Comparison of ENCODE assay signal across 8 cellular contexts in the genomic region with DNA sequence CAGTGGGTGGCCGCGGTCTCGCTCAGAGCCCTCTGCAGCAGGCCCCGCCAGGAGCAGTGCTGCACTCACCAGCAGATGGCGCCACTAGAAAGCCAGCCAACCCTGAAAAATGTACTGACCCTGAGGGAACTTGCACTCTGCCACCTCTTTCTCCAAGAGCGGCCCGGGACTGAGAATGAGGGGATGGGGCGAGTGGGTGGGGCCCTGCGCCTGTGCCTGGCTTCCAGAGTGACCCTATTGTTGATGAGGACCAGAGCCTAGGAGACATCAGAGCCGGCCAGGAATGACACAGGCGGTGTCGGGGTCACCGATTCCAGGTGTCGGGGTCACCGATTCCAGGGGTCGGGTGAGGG. TPM values are rescaled to one million over a fixed set of nuclear protein-coding genes. Genes with fewer than 3 reads are reported as not detected.
DNase-seq lines count a peak whose midpoint lies in the region; ATAC-seq, FAIRE-seq and TF ChIP-seq lines count a peak whose summit lies in the region.

No MANE protein-coding gene starts in this region.

- ATAC-seq in A549 (peak; percentile 89 to 98), HG03280 (IDR thresholded peaks at IDR 0.05; ENCODE audit: unreplicated experiment) (peak; percentile 79)
- peak; percentile 73 to 93 for ATAC-seq in naive thymus-derived CD8-positive, alpha-beta T cell

- H3K4me3 ChIP-seq in A549 (no peak overlapping the region), OCI-LY7 (ENCODE audit: low read depth, low read length, poor library complexity, severe bottlenecking) (no peak overlapping the region), esophagus muscularis mucosa (peak overlapping the region; percentile 47 to 61 (median 52))

- POLR2A ChIA-PET in A549 (lab: Yijun Ruan, JAX), result no interaction called here
- POLR2A ChIA-PET in OCI-LY7 (lab: Charles Lee), result no interaction called here
- POLR2A ChIA-PET in naive thymus-derived CD8-positive, alpha-beta T cell (lab: Charles Lee), result no interaction called here

- H3K4me1 ChIP-seq in A549 (no peaks in the 10 kb centered on the region; the same call in 2 of the 3 replicates), OCI-LY7 (ENCODE audit: insufficient read depth, low read length, poor library complexity, severe bottlenecking) (no peaks in the 10 kb centered on the region), esophagus muscularis mucosa (peaks cover 60 to 94% (median 89%) of the 10 kb centered on the region in 4 donors)

- intact Hi-C loops in OCI-LY7 (cut with micrococcal nuclease; ENCODE audit: unreplicated experiment), result loop anchor here (1.0 to 2.0 kb wide), 3 partner anchors 53 to 236 kb away; no protein-coding TSS in a partner anchor
- intact Hi-C loops in esophagus muscularis mucosa (cut with DNase I), result loop anchor here (2.0 kb wide), 1 partner anchor 53 kb away; no protein-coding TSS in a partner anchor

- FAIRE-seq in A549 (lab: Jason Lieb, UNC) (peak; percentile 28), GM18507 (lab: Jason Lieb, UNC) (peak; percentile 81)

- TF ChIP-seq POLR2A in A549 (IDR thresholded peaks at IDR 0.05; ENCODE audit: low read length) (no peak), esophagus muscularis mucosa (IDR thresholded peaks at IDR 0.05; ENCODE audit: low read depth) (no peak)

- H3K4me2 ChIP-seq in A549 (peak overlapping the region; percentile 34; the same call in 2 of the 3 replicates), OCI-LY7 (ENCODE audit: low read length) (no peak overlapping the region)

- peaks cover 2% of the 10 kb centered on the region for H3K27me3 Mint-ChIP-seq in activated T-cell treated with anti-CD3 and anti-CD28 coated beads, Interleukin-2, amount 50 U/mL, for 24 hours
- peaks cover 0 to 5% (median 0%) of the 10 kb centered on the region in 5 donors for H3K27me3 Mint-ChIP-seq in naive thymus-derived CD8-positive, alpha-beta T cell

- no TSS peak for BruUV-seq in OCI-LY7 (replicated peaks; lab: Mats Ljungman, UMichigan)

- TF ChIP-seq EP300 in A549 (IDR thresholded peaks at IDR 0.05), result no peak
- no peak for TF ChIP-seq EP300 in esophagus muscularis mucosa (IDR thresholded peaks at IDR 0.05)

- 44% methylated on average over 15 of the region's 16 CpGs for WGBS in A549 (ENCODE audit: missing lambda C conversion rate)
- 0% methylated on average over 4 of the region's 16 CpGs for WGBS in esophagus muscularis mucosa

- peak; percentile 68 to 86 for DNase-seq in A549 (ENCODE audit: low read depth in 1 of 2, low spot score in 1 of 2)
- DNase-seq in GM18507 (ENCODE audit: extremely low spot score, insufficient read length, low read depth), result peak; percentile 59
- peak; percentile 63 for DNase-seq in OCI-LY7 (ENCODE audit: low spot score)
- peak; percentile 84 for DNase-seq in activated T-cell treated with anti-CD3 and anti-CD28 coated beads, Interleukin-2, amount 50 U/mL, for 24 hours
- DNase-seq in esophagus muscularis mucosa (ENCODE audit: extremely low spot score), result peak; percentile 95
- DNase-seq in naive thymus-derived CD8-positive, alpha-beta T cell, result peak; percentile 36 to 80 (median 64)
- DNase-seq in stimulated activated naive CD4-positive, alpha-beta T cell (lab: John Stamatoyannopoulos, UW), result peak; percentile 27 to 76 (median 61)

- CTCF ChIA-PET in A549 (lab: Yijun Ruan, JAX), result interaction anchor here (0.7 to 44.9 kb wide), 40 partner anchors 11 to 640 kb away, joined by 3 to 1709 read pairs (median 4); a partner anchor contains a TSS
- CTCF ChIA-PET in OCI-LY7 (lab: Charles Lee; ENCODE audit: unreplicated experiment), result interaction anchor here (0.7 to 1.5 kb wide), 3 partner anchors 28 to 237 kb away, joined by 3 to 5 read pairs (median 3); no protein-coding TSS in a partner anchor

- peak; percentile 89 to 92 for TF ChIP-seq RAD21 in A549 (conservative IDR thresholded peaks at IDR 0.05 in 1 of 2, IDR thresholded peaks at IDR 0.05 in 1 of 2)

- H3K4me1 Mint-ChIP-seq in activated T-cell treated with anti-CD3 and anti-CD28 coated beads, Interleukin-2, amount 50 U/mL, for 24 hours (ENCODE audit: low read depth), result peaks cover 4% of the 10 kb centered on the region
- peaks cover 0 to 7% (median 2%) of the 10 kb centered on the region in 4 donors for H3K4me1 Mint-ChIP-seq in naive thymus-derived CD8-positive, alpha-beta T cell

- no peaks in the 10 kb centered on the region for H3K9me3 Mint-ChIP-seq in activated T-cell treated with anti-CD3 and anti-CD28 coated beads, Interleukin-2, amount 50 U/mL, for 24 hours
- no peaks in the 10 kb centered on the region for H3K9me3 Mint-ChIP-seq in naive thymus-derived CD8-positive, alpha-beta T cell

- no peak overlapping the region for H2AFZ ChIP-seq in OCI-LY7 (ENCODE audit: low read length)

- no peaks in the 10 kb centered on the region for H3K79me2 ChIP-seq in OCI-LY7 (ENCODE audit: insufficient read depth, low read depth, low read length)

- H3K36me3 ChIP-seq in OCI-LY7 (ENCODE audit: insufficient read depth, low read length) (no peaks in the 10 kb centered on the region), esophagus muscularis mucosa (no peaks in the 10 kb centered on the region)

- no peak overlapping the region for H3K27ac Mint-ChIP-seq in activated T-cell treated with anti-CD3 and anti-CD28 coated beads, Interleukin-2, amount 50 U/mL, for 24 hours
- H3K27ac Mint-ChIP-seq in naive thymus-derived CD8-positive, alpha-beta T cell, result peak overlapping the region in 3 of 10 donors; percentile 65 to 81 (median 72)

- peak overlapping the region; percentile 43 to 72; a peak in 2 of 6 replicates for H3K27ac ChIP-seq in A549
- no peak overlapping the region for H3K27ac ChIP-seq in OCI-LY7 (ENCODE audit: low read depth, low read length, poor library complexity, severe bottlenecking)
- H3K27ac ChIP-seq in esophagus muscularis mucosa (replicated peaks in 1 of 4), result peak overlapping the region; percentile 92 to 97 (median 96)

- H3K27me3 ChIP-seq in esophagus muscularis mucosa, result no peaks in the 10 kb centered on the region

- no peaks in the 10 kb centered on the region for H3K36me3 Mint-ChIP-seq in activated T-cell treated with anti-CD3 and anti-CD28 coated beads, Interleukin-2, amount 50 U/mL, for 24 hours (ENCODE audit: low read depth)
- H3K36me3 Mint-ChIP-seq in naive thymus-derived CD8-positive, alpha-beta T cell, result peaks cover 0 to 3% (median 0%) of the 10 kb centered on the region in 3 donors

- H3K9me2 ChIP-seq in OCI-LY7 (ENCODE audit: insufficient read depth, low read length), result no peaks in the 10 kb centered on the region

- TF ChIP-seq CTCF in A549 (IDR thresholded peaks at IDR 0.05) (peak; percentile 91), OCI-LY7 (conservative IDR thresholded peaks at IDR 0.05; ENCODE audit: low read length) (peak; percentile 90), esophagus muscularis mucosa (IDR thresholded peaks at IDR 0.05) (peak; percentile 92 to 98 (median 97))

- H3K9me3 ChIP-seq in A549 (no peaks in the 10 kb centered on the region), OCI-LY7 (ENCODE audit: low read length) (no peaks in the 10 kb centered on the region), esophagus muscularis mucosa (no peaks in the 10 kb centered on the region)

- H4K20me1 ChIP-seq in OCI-LY7 (ENCODE audit: insufficient read depth, low read length), result no peaks in the 10 kb centered on the region

- H3K4me3 Mint-ChIP-seq in activated T-cell treated with anti-CD3 and anti-CD28 coated beads, Interleukin-2, amount 50 U/mL, for 24 hours, result no peak overlapping the region
- no peak overlapping the region for H3K4me3 Mint-ChIP-seq in naive thymus-derived CD8-positive, alpha-beta T cell

TF ChIP-seq in A549, 52 proteins besides CTCF, POLR2A, EP300 and RAD21:
- no peak for TF ChIP-seq HOXB13 (CRISPR knock-in tag; IDR thresholded peaks at IDR 0.05; ENCODE audit: low read depth)
- peak; percentile 95 for TF ChIP-seq SMC3 (IDR thresholded peaks at IDR 0.05)

RNA-seq across cellular contexts. Expression of a gene that starts 2.9 kb away (rescaled TPM):
- polyA plus RNA-seq in A549 (2011; rRNA removed), result 0.23 and 0.30 TPM in 2 replicates
- polyA plus RNA-seq in A549 (2012; cell fraction: cytosol; rRNA removed), result 0.33 and 0.34 TPM in 2 replicates
- polyA plus RNA-seq in A549 (2012; cell fraction: nucleus; rRNA removed), result 0.28 and 0.49 TPM in 2 replicates
- not detected in 3 replicates for polyA plus RNA-seq in A549 (2017; fragmentation: RNase III; extraction: RNeasy Plus Mini Kit Qiagen cat#74134 plus additional on column Dnase treatment)
- not detected in 2 replicates for polyA minus RNA-seq in A549 (2011; rRNA and poly(A)+ RNA removed)
- total RNA-seq in OCI-LY7 (2014; rRNA removed; shearing (Covaris generic)), result not detected in 2 replicates
- not detected in 2 replicates for total RNA-seq in OCI-LY7 (2022)
- total RNA-seq in esophagus muscularis mucosa, result 10 to 100 TPM in 2 of 4 donors, 1 to 10 TPM in 2; 2.5 to 20.3 (median 8.0) TPM
- total RNA-seq in naive thymus-derived CD8-positive, alpha-beta T cell, result not detected
- polyA plus RNA-seq in naive thymus-derived CD8-positive, alpha-beta T cell, result not detected

RNA-seq across cellular contexts. Expression of a gene that starts 24.1 kb away (rescaled TPM):
- polyA plus RNA-seq in A549 (2011; rRNA removed), result 6.7 and 7.0 TPM in 2 replicates
- 4.3 and 5.1 TPM in 2 replicates for polyA plus RNA-seq in A549 (2012; cell fraction: cytosol; rRNA removed)
- 9.9 and 10.8 TPM in 2 replicates for polyA plus RNA-seq in A549 (2012; cell fraction: nucleus; rRNA removed)
- polyA plus RNA-seq in A549 (2017; fragmentation: RNase III; extraction: RNeasy Plus Mini Kit Qiagen cat#74134 plus additional on column Dnase treatment), result 1.8 to 2.2 TPM (median 2.1 TPM) in 3 replicates
- polyA minus RNA-seq in A549 (2011; rRNA and poly(A)+ RNA removed), result 4.6 and 5.8 TPM in 2 replicates
- total RNA-seq in OCI-LY7 (2014; rRNA removed; shearing (Covaris generic)), result 18.5 and 22.5 TPM in 2 replicates
- 32.3 and 33.3 TPM in 2 replicates for total RNA-seq in OCI-LY7 (2022)
- total RNA-seq in esophagus muscularis mucosa, result 1 to 10 TPM; 4.0 to 5.8 (median 4.7) TPM
- 10 to 100 TPM; 40.0 to 47.0 TPM for total RNA-seq in naive thymus-derived CD8-positive, alpha-beta T cell
- polyA plus RNA-seq in naive thymus-derived CD8-positive, alpha-beta T cell, result 10 to 100 TPM in 2 of 3 donors, 1 to 10 TPM in 1; 6.6 to 17.6 (median 12.6) TPM

RNA-seq across cellular contexts. Expression of a gene that starts 36.7 kb away (rescaled TPM):
- 17.0 and 26.4 TPM in 2 replicates for polyA plus RNA-seq in A549 (2011; rRNA removed)
- 5.1 and 5.4 TPM in 2 replicates for polyA plus RNA-seq in A549 (2012; cell fraction: cytosol; rRNA removed)
- polyA plus RNA-seq in A549 (2012; cell fraction: nucleus; rRNA removed), result 3.6 and 5.1 TPM in 2 replicates
- 9.1 to 10.4 TPM (median 9.7 TPM) in 3 replicates for polyA plus RNA-seq in A549 (2017; fragmentation: RNase III; extraction: RNeasy Plus Mini Kit Qiagen cat#74134 plus additional on column Dnase treatment)
- polyA minus RNA-seq in A549 (2011; rRNA and poly(A)+ RNA removed), result 23.5 and 25.1 TPM in 2 replicates
- total RNA-seq in OCI-LY7 (2014; rRNA removed; shearing (Covaris generic)), result 17.4 and 28.3 TPM in 2 replicates
- 37.3 and 41.5 TPM in 2 replicates for total RNA-seq in OCI-LY7 (2022)
- 10 to 100 TPM in 1 of 4 donors, 1 to 10 TPM in 3; 7.8 to 14.9 (median 8.7) TPM for total RNA-seq in esophagus muscularis mucosa
- total RNA-seq in naive thymus-derived CD8-positive, alpha-beta T cell, result 10 to 100 TPM; 47.6 to 48.0 TPM
- polyA plus RNA-seq in naive thymus-derived CD8-positive, alpha-beta T cell, result 1 to 10 TPM; 4.2 to 6.6 (median 5.8) TPM

Comparison
In these comparisons a context has a peak if more than half of its experiments do, and no peak if none do; other contexts are left out.
1. H3K4me3 ChIP-seq: peak in esophagus muscularis mucosa (4 of 4); none in A549 (single experiment) and OCI-LY7 (single experiment).
2. Peak in every context shown above with its lines, with median percentiles within 50 percentile points of each other: ATAC-seq, DNase-seq and CTCF ChIP-seq.